Comparison of ENCODE assay signal across 10 cellular contexts in genomic region chr1:227793948-227794812, GRCh38. TPM values are rescaled to one million over a fixed set of nuclear protein-coding genes. Genes with fewer than 3 reads are reported as not detected.
DNase-seq lines count a peak whose midpoint lies in the region; ATAC-seq and TF ChIP-seq lines count a peak whose summit lies in the region.
"Had no signal": no experiment of that assay in that cellular context is flagged by ENCODE, and none has a peak within 500 bp of the region (broad histone marks: within the 10 kb centered on the region; RNA-seq: fewer than 3 reads in every experiment).

No MANE protein-coding gene starts in this region.

- CTCF ChIA-PET in RWPE1 (lab: Yijun Ruan, JAX): interaction anchor here (0.5 to 4.4 kb wide), 5 partner anchors 11 to 269 kb away, joined by 3 to 21 read pairs (median 3); no protein-coding TSS in a partner anchor

- TF ChIP-seq CTCF in RWPE1 (conservative IDR thresholded peaks at IDR 0.05; ENCODE audit: low read depth) (no peak), foreskin keratinocyte (conservative IDR thresholded peaks at IDR 0.05) (no peak)

- H3K27ac ChIP-seq in RWPE1 (peak overlapping the region; percentile 83), foreskin keratinocyte (no peak overlapping the region)
- H3K27ac ChIP-seq: body of pancreas had no signal

- DNase-seq in ELF-1 (ENCODE audit: low read depth, low spot score): peak; percentile 95
- DNase-seq in RWPE1 (ENCODE audit: low spot score): peak; percentile 47
- no peak for DNase-seq in foreskin keratinocyte
- DNase-seq in renal cortical epithelial cell (ENCODE audit: low read depth): peak; percentile 18
- DNase-seq in activated CD4-positive, alpha-beta T cell treated with anti-CD3 and anti-CD28 coated beads, Interleukin-2, amount 50 U/mL, for 4 hours: no peak
- DNase-seq in GM19240 (ENCODE audit: insufficient read length, low spot score): no peak
- no peak for DNase-seq in activated CD8-positive, alpha-beta memory T cell treated with anti-CD3 and anti-CD28 coated beads, Interleukin-2, amount 50 U/mL, for 48 hours

- ATAC-seq in foreskin keratinocyte: peak; percentile 8
- ATAC-seq in GM18907 (IDR thresholded peaks at IDR 0.05; ENCODE audit: unreplicated experiment): no peak
- ATAC-seq: body of pancreas; natural killer cell treated with Interleukin-12 subunit alpha and Interleukin-12 subunit beta and Interleukin-15 and Interleukin-18, amount 100 ng/mL, for 72 hours had no signal

- H3K27me3 ChIP-seq in foreskin keratinocyte: peaks cover 31% of the 10 kb centered on the region
- H3K27me3 ChIP-seq: body of pancreas had no signal

- no peaks in the 10 kb centered on the region for H3K4me1 ChIP-seq in foreskin keratinocyte
- H3K4me1 ChIP-seq: body of pancreas had no signal

- POLR2A ChIA-PET in RWPE1 (lab: Yijun Ruan, JAX; ENCODE audit: low non-redundant PET): interaction anchor here (0.5 kb wide), 1 partner anchor 671 kb away, joined by 3 read pairs; no protein-coding TSS in a partner anchor

RNA-seq across cellular contexts. Expression of gene PRSS38, which starts 21.3 kb away (rescaled TPM):
- total RNA-seq in foreskin keratinocyte: not detected in 2 replicates
- not detected in 2 replicates for polyA plus RNA-seq in foreskin keratinocyte
- total RNA-seq in renal cortical epithelial cell: not detected in 2 replicates
- total RNA-seq: body of pancreas; natural killer cell treated with Interleukin-12 subunit alpha and Interleukin-12 subunit beta and Interleukin-15 and Interleukin-18, amount 100 ng/mL, for 72 hours had no signal

RNA-seq across cellular contexts. Expression of gene SNAP47, which starts 58.9 kb away (rescaled TPM):
- total RNA-seq in foreskin keratinocyte: 30.9 and 33.1 TPM in 2 replicates
- 25.1 and 27.0 TPM in 2 replicates for polyA plus RNA-seq in foreskin keratinocyte
- total RNA-seq in renal cortical epithelial cell: 44.1 and 65.5 TPM in 2 replicates

RNA-seq across cellular contexts. Expression of gene JMJD4, which starts 59.1 kb away (rescaled TPM):
- total RNA-seq in foreskin keratinocyte: 24.2 and 26.2 TPM in 2 replicates
- 23.6 and 24.6 TPM in 2 replicates for polyA plus RNA-seq in foreskin keratinocyte
- total RNA-seq in renal cortical epithelial cell: 22.2 and 36.3 TPM in 2 replicates

Comparison
In these comparisons a context has a peak if more than half of its experiments do, and no peak if none do; other contexts are left out.
1. DNase-seq: peak in ELF-1 (single experiment), RWPE1 (single experiment) and renal cortical epithelial cell (single experiment); none in foreskin keratinocyte (0 of 2), activated CD4-positive, alpha-beta T cell treated with anti-CD3 and anti-CD28 coated beads, Interleukin-2, amount 50 U/mL, for 4 hours (0 of 2), GM19240 (single experiment) and activated CD8-positive, alpha-beta memory T cell treated with anti-CD3 and anti-CD28 coated beads, Interleukin-2, amount 50 U/mL, for 48 hours (single experiment).